13 cellular contexts compared by ENCODE assay signal in genomic region chr2:118112771-118113334, GRCh38. TPM values are rescaled to one million over a fixed set of nuclear protein-coding genes. Genes with fewer than 3 reads are reported as not detected.
DNase-seq lines count a peak whose midpoint lies in the region; ATAC-seq, FAIRE-seq and TF ChIP-seq lines count a peak whose summit lies in the region.
"Had no signal": no experiment of that assay in that cellular context is flagged by ENCODE, and none has a peak within 500 bp of the region (broad histone marks: within the 10 kb centered on the region; RNA-seq: fewer than 3 reads in every experiment).

No MANE protein-coding gene starts in this region.

- no peak for ATAC-seq in HG03135 (IDR thresholded peaks at IDR 0.05; ENCODE audit: unreplicated experiment)
- no peak for ATAC-seq in GM21737 (IDR thresholded peaks at IDR 0.05; ENCODE audit: unreplicated experiment)
- ATAC-seq: psoas muscle had no signal

- no peak for TF ChIP-seq POLR2A in GM12892 (IDR thresholded peaks at IDR 0.05; ENCODE audit: low read depth, low read length)

- FAIRE-seq in GM12892 (lab: Jason Lieb, UNC): peak; percentile 50

- DNase-seq in GM12892 (ENCODE audit: insufficient read length) (no peak), RKO (ENCODE audit: low spot score) (peak; percentile 50), fibroblast of gingiva (ENCODE audit: low read depth) (peak; percentile 11), pulmonary artery endothelial cell (ENCODE audit: low read depth, low spot score) (peak; percentile 87), DMS 273 treated with DMSO at 0.1 percent for 48 hours (lab: John Stamatoyannopoulos, UW) (no peak), NCI-H1694 treated with DMSO at 0.1 percent for 48 hours (lab: John Stamatoyannopoulos, UW) (no peak)
- DNase-seq: activated naive CD4-positive, alpha-beta T cell treated with Interleukin-2 at 50 U/mL for 16 hours; DND-41; immature natural killer cell; NCI-H1417 treated with DMSO at 0.1 percent for 48 hours; psoas muscle had no signal

RNA-seq across cellular contexts. Expression of gene INSIG2, which starts 24.6 kb away (rescaled TPM):
- polyA plus RNA-seq in GM12892 (2012; ENCODE audit: missing spikeins): 46.4 TPM
- 23.9 and 31.2 TPM in 2 replicates for total RNA-seq in pulmonary artery endothelial cell

Comparison
In these comparisons a context has a peak if more than half of its experiments do, and no peak if none do; other contexts are left out.
1. DNase-seq: peak in RKO (single experiment), fibroblast of gingiva (single experiment) and pulmonary artery endothelial cell (single experiment); none in GM12892 (single experiment), DMS 273 treated with DMSO at 0.1 percent for 48 hours (single experiment) and NCI-H1694 treated with DMSO at 0.1 percent for 48 hours (single experiment).